In the genomic region with DNA sequence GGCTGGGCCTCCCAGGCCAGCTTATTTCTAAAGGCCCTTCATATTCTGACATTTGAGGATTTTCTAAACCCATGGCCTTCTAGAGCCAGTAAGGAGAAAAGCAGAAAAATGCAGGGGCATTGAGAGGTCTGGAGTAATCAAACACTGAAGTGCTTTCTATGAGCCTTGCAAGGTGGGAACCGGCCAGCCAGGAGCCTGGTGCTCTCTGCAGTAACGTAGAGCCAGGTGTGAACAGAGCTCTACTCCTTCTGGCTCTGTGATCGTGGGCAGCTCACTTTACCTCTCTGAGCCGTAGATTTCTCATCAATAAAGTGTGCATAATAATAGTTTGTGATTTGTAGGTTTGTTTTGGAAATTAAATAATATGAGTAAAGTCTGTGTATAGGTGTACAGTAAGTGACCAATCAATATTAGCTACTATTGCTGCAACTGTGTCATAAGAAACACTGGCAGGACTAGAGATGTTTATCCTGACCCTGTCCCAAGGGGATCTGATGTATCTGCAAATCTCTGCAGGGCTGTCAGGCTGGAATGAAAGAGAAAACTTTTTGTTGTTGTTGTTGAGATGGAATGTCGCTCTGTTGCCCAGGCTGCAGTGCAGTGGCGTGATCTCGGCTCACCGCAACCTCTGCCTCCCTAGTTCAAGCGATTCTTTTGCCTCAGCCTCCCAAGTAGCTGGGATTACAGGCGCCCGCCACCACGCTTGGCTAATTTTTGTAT, we compare ENCODE assay signal across 2 cellular contexts.
TF ChIP-seq lines count a peak whose summit lies in the region.

No MANE protein-coding gene starts in this region.

TF ChIP-seq in A549, 52 proteins besides CTCF, POLR2A, EP300 and RAD21 (continued from another document):
- no peak for TF ChIP-seq PHF8 (IDR thresholded peaks at IDR 0.05; ENCODE audit: borderline replicate concordance, low read depth)

TF ChIP-seq in SK-N-SH treated with all-trans-retinoic acid at 6 μM for 48 hours, 23 proteins besides CTCF, POLR2A, EP300 and RAD21 (continued from another document):
- TF ChIP-seq, protein P1, sequence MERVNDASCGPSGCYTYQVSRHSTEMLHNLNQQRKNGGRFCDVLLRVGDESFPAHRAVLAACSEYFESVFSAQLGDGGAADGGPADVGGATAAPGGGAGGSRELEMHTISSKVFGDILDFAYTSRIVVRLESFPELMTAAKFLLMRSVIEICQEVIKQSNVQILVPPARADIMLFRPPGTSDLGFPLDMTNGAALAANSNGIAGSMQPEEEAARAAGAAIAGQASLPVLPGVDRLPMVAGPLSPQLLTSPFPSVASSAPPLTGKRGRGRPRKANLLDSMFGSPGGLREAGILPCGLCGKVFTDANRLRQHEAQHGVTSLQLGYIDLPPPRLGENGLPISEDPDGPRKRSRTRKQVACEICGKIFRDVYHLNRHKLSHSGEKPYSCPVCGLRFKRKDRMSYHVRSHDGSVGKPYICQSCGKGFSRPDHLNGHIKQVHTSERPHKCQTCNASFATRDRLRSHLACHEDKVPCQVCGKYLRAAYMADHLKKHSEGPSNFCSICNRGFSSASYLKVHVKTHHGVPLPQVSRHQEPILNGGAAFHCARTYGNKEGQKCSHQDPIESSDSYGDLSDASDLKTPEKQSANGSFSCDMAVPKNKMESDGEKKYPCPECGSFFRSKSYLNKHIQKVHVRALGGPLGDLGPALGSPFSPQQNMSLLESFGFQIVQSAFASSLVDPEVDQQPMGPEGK (CRISPR knock-in tag; IDR thresholded peaks at IDR 0.05; ENCODE audit: borderline replicate concordance): no peak
- 0 out of 2 replicates have a peak, but pooled peaks have one; percentile 2 for TF ChIP-seq ZFP3 (CRISPR knock-in tag; IDR thresholded peaks at IDR 0.05)
